Comparison of ENCODE assay signal across 10 cellular contexts in genomic region chr3:2614578-2614977, GRCh38.
"Had no signal": no experiment of that assay in that cellular context is flagged by ENCODE, and none has a peak within 500 bp of the region (broad histone marks: within the 10 kb centered on the region; RNA-seq: fewer than 3 reads in every experiment).

No MANE protein-coding gene starts in this region.

- H3K27ac ChIP-seq: GM23248, HL-60, KMS-11 had no signal

- H3K9ac ChIP-seq: GM23248, KMS-11 had no signal

- DNase-seq: GM23248, GOT3, H7, HFFc6, KBM-7 had no signal

- H3K4me1 ChIP-seq: HAP-1 had no signal

- H3K9me3 ChIP-seq: HAP-1 had no signal

- H3K36me3 ChIP-seq: HAP-1 had no signal

- ATAC-seq: HCT116, HepG2 had no signal

- H3K4me2 ChIP-seq: KMS-11 had no signal

- H2AFZ ChIP-seq: GM23248 had no signal

- FAIRE-seq: HepG2 had no signal

- H3K4me3 ChIP-seq: GM23248, HAP-1 had no signal
